9 cellular contexts compared by ENCODE assay signal in genomic region chr11:60915250-60915914, GRCh38. TPM values are rescaled to one million over a fixed set of nuclear protein-coding genes. Genes with fewer than 3 reads are reported as not detected.
A peak's percentile ranks its signal among the peaks of the same experiment; 100 is the strongest.
DNase-seq lines count a peak whose midpoint lies in the region; ATAC-seq, FAIRE-seq and TF ChIP-seq lines count a peak whose summit lies in the region.
"Had no signal": no experiment of that assay in that cellular context is flagged by ENCODE, and none has a peak within 500 bp of the region (broad histone marks: within the 10 kb centered on the region; RNA-seq: fewer than 3 reads in every experiment).

No MANE protein-coding gene starts in this region.

- H3K9ac ChIP-seq in BLaER1 treated with 17β-estradiol and CSF1 and Interleukin-3, amounts not matched to agents 10 nM and 100 nM, result peak overlapping the region; percentile 79 to 92 (median 88)
- H3K9ac ChIP-seq in astrocyte (ENCODE audit: low read length), result peak overlapping the region; percentile 81

- H3K4me3 ChIP-seq in BLaER1 treated with 17β-estradiol and CSF1 and Interleukin-3, amounts not matched to agents 10 nM and 100 nM, result peak overlapping the region; percentile 73 to 90 (median 84)
- H3K4me3 ChIP-seq in astrocyte (ENCODE audit: insufficient read depth, low read depth, low read length), result peak overlapping the region; percentile 66
- H3K4me3 ChIP-seq in iPS DF 6.9 (ENCODE audit: low read length), result peak overlapping the region; percentile 33; the same call in 1 of the 2 replicates
- peak overlapping the region in 1 of 2 donors; percentile 86 for H3K4me3 ChIP-seq in small intestine (ENCODE audit: low read depth in 1 of 2, low read length in 2 of 2)

- no peaks in the 10 kb centered on the region for H3K27me3 ChIP-seq in BLaER1 treated with 17β-estradiol and CSF1 and Interleukin-3, amounts not matched to agents 10 nM and 100 nM
- H3K27me3 ChIP-seq in astrocyte (ENCODE audit: insufficient read depth, low read length) (peaks cover 6% of the 10 kb centered on the region), iPS DF 6.9 (ENCODE audit: control insufficient read depth, insufficient read depth, low read length) (no peaks in the 10 kb centered on the region), small intestine (ENCODE audit: control insufficient read depth in 2 of 2, insufficient read depth in 2 of 2, low read length in 2 of 2) (no peaks in the 10 kb centered on the region)

- H3K9me3 Mint-ChIP-seq in astrocyte (ENCODE audit: unreplicated experiment), result peaks cover under 1% of the 10 kb centered on the region

- peaks cover 7% of the 10 kb centered on the region for H3K36me3 Mint-ChIP-seq in astrocyte (ENCODE audit: low read depth, unreplicated experiment)

- H3K36me3 ChIP-seq in BLaER1 treated with 17β-estradiol and CSF1 and Interleukin-3, amounts not matched to agents 10 nM and 100 nM, result peaks cover 7 to 45% (median 30%) of the 10 kb centered on the region in 11 experiments
- H3K36me3 ChIP-seq in astrocyte (ENCODE audit: insufficient read depth, low read length), result peaks cover 6% of the 10 kb centered on the region
- no peaks in the 10 kb centered on the region; the same call in 1 of the 2 replicates for H3K36me3 ChIP-seq in iPS DF 6.9 (ENCODE audit: control insufficient read depth, insufficient read depth, low read length)
- peaks cover 3 to 5% of the 10 kb centered on the region in 2 donors for H3K36me3 ChIP-seq in small intestine (ENCODE audit: control insufficient read depth in 2 of 2, insufficient read depth in 2 of 2, low read length in 2 of 2)

- H2AFZ ChIP-seq in astrocyte (ENCODE audit: low read depth, low read length), result peak overlapping the region; percentile 82

- no peak for TF ChIP-seq CTCF in astrocyte (IDR thresholded peaks at IDR 0.05; ENCODE audit: insufficient read depth, low read depth, low read length)

- H3K4me1 Mint-ChIP-seq in astrocyte (ENCODE audit: low read depth, unreplicated experiment), result peaks cover 17% of the 10 kb centered on the region

- FAIRE-seq in astrocyte (lab: Jason Lieb, UNC), result no peak
- FAIRE-seq in small intestine (lab: Jason Lieb, UNC), result no peak

- peak; percentile 34 for ATAC-seq in HG03520 (IDR thresholded peaks at IDR 0.05; ENCODE audit: unreplicated experiment)

- H3K9me3 ChIP-seq in BLaER1 treated with 17β-estradiol and CSF1 and Interleukin-3, amounts not matched to agents 10 nM and 100 nM (replicated peaks in 1 of 11), result no peaks in the 10 kb centered on the region
- H3K9me3 ChIP-seq in astrocyte (ENCODE audit: insufficient read depth, low read depth, low read length) (no peaks in the 10 kb centered on the region), iPS DF 6.9 (ENCODE audit: control insufficient read depth, insufficient read depth, low read length) (no peaks in the 10 kb centered on the region), small intestine (ENCODE audit: control insufficient read depth, low read depth) (no peaks in the 10 kb centered on the region)

- H4K20me1 ChIP-seq in BLaER1 treated with 17β-estradiol and CSF1 and Interleukin-3, amounts not matched to agents 10 nM and 100 nM, result peaks cover 25 to 57% (median 48%) of the 10 kb centered on the region in 11 experiments; a peak in 21 of 22 replicates
- peaks cover 24% of the 10 kb centered on the region for H4K20me1 ChIP-seq in astrocyte (ENCODE audit: insufficient read depth, low read length)

- DNase-seq in GM19238 (ENCODE audit: insufficient read length, low spot score), result peak; percentile 79
- peak; percentile 38 to 93 (median 52) for DNase-seq in T-helper 2 cell
- DNase-seq in astrocyte (ENCODE audit: low read depth), result peak; percentile 48
- DNase-seq in iPS DF 6.9 (ENCODE audit: low read depth, low spot score), result no peak
- DNase-seq in small intestine, result peak; percentile 55
- no peak for DNase-seq in NCI-H345 (lab: John Stamatoyannopoulos, UW)

- H3K4me1 ChIP-seq in BLaER1 treated with 17β-estradiol and CSF1 and Interleukin-3, amounts not matched to agents 10 nM and 100 nM, result peaks cover 56 to 89% (median 82%) of the 10 kb centered on the region in 10 experiments
- H3K4me1 ChIP-seq in astrocyte (ENCODE audit: insufficient read depth, low read length) (peaks cover 36% of the 10 kb centered on the region), iPS DF 6.9 (ENCODE audit: control insufficient read depth, insufficient read depth, low read length) (peaks cover 6% of the 10 kb centered on the region), small intestine (ENCODE audit: control insufficient read depth in 2 of 2, insufficient read depth in 1 of 2, low read depth in 1 of 2, low read length in 1 of 2) (peaks cover 6 to 8% of the 10 kb centered on the region in 2 donors)

- peaks cover 53% of the 10 kb centered on the region for H3K79me2 ChIP-seq in astrocyte (ENCODE audit: insufficient read depth, low read length)

- peak overlapping the region; percentile 87 to 98 (median 97) for H3K4me2 ChIP-seq in BLaER1 treated with 17β-estradiol and CSF1 and Interleukin-3, amounts not matched to agents 10 nM and 100 nM
- peak overlapping the region; percentile 86 for H3K4me2 ChIP-seq in astrocyte (ENCODE audit: low read length)

- H3K27ac ChIP-seq in BLaER1 treated with 17β-estradiol and CSF1 and Interleukin-3, amounts not matched to agents 10 nM and 100 nM, result peak overlapping the region; percentile 11 to 94 (median 87); a peak in 20 of 22 replicates
- H3K27ac ChIP-seq in astrocyte (ENCODE audit: low read depth, low read length) (peak overlapping the region; percentile 84), iPS DF 6.9 (ENCODE audit: low read length) (no peak overlapping the region), small intestine (ENCODE audit: low read depth in 1 of 2, low read length in 1 of 2) (peak overlapping the region; percentile 37 to 95)

- H3K4me3 Mint-ChIP-seq in astrocyte (ENCODE audit: unreplicated experiment), result peak overlapping the region; percentile 95

- H3K27me3 Mint-ChIP-seq in astrocyte (ENCODE audit: low read depth, unreplicated experiment), result peaks cover 9% of the 10 kb centered on the region

- H3K27ac Mint-ChIP-seq in astrocyte (ENCODE audit: unreplicated experiment), result peak overlapping the region; percentile 88

- WGBS in iPS DF 6.9 (ENCODE audit: insufficient coverage, insufficient read length), result no CpG with 5 or more reads among the region's 17 CpGs
- 6% methylated on average over 17 of the region's 17 CpGs for WGBS in small intestine, 3 donors

RNA-seq across cellular contexts. Expression of gene TMEM109, which starts 1.4 kb away (rescaled TPM):
- 72.8 and 72.9 TPM in 2 replicates for total RNA-seq in astrocyte
- 10 to 100 TPM; 14.1 to 63.7 (median 30.5) TPM for polyA plus RNA-seq in small intestine

RNA-seq across cellular contexts. Expression of gene TMEM132A, which starts 8.9 kb away (rescaled TPM):
- total RNA-seq in astrocyte, result 117 TPM in 2 replicates
- 1 to 10 TPM in 2 of 3 donors, under 1 TPM in 1; 0.89 to 6.9 (median 1.1) TPM for polyA plus RNA-seq in small intestine

RNA-seq across cellular contexts. Expression of gene PRPF19, which starts 9.0 kb away (rescaled TPM):
- 58.4 and 61.9 TPM in 2 replicates for total RNA-seq in astrocyte
- polyA plus RNA-seq in small intestine, result 10 to 100 TPM; 47.9 to 99.8 (median 61.6) TPM

RNA-seq across cellular contexts. Expression of gene SLC15A3, which starts 36.6 kb away (rescaled TPM):
- 66.3 and 87.8 TPM in 2 replicates for total RNA-seq in astrocyte
- polyA plus RNA-seq in small intestine, result 10 to 100 TPM in 2 of 3 donors, 1 to 10 TPM in 1; 4.5 to 26.0 (median 11.1) TPM

RNA-seq across cellular contexts. Expression of gene ZP1, which starts 48.0 kb away (rescaled TPM):
- 0.43 TPM in 1 of 2 replicates, not detected in the other for total RNA-seq in astrocyte
- polyA plus RNA-seq in small intestine, result 1 to 10 TPM in 1 of 3 donors, under 1 TPM in 1, not detected in 1; 0.33 to 2.7 TPM
- total RNA-seq: activated CD8-positive, alpha-beta memory T cell treated with anti-CD3 and anti-CD28 coated beads for 36 hours had no signal

Comparison
In these comparisons a context has a peak if more than half of its experiments do, and no peak if none do; other contexts are left out.
1. DNase-seq: peak in GM19238 (single experiment), T-helper 2 cell (5 of 5), astrocyte (single experiment) and small intestine (single experiment); none in iPS DF 6.9 (single experiment) and NCI-H345 (single experiment).